ENCODE assay signal across 24 cellular contexts in the genomic region with DNA sequence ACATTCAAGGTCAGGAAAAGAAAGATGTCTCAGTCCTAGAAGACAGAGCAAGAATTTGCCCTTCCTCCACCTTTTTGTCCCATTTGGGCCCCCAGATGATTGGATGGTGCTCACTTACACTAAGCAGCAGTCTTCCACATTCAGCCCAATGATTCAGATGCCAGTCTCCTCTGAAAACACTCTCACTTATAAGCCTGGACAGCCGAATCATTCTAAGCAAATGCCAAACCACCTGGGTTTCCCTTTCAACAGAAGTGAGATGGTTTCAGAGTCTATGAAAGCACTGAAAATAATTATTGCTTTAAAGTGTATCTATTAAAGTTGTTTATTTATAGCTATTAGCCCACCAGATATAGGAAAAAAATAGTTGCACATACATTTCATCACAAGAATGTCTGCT.
DNase-seq lines count a peak whose midpoint lies in the region; ATAC-seq, FAIRE-seq and TF ChIP-seq lines count a peak whose summit lies in the region.
"Had no signal": no experiment of that assay in that cellular context is flagged by ENCODE, and none has a peak within 500 bp of the region (broad histone marks: within the 10 kb centered on the region; RNA-seq: fewer than 3 reads in every experiment).

No MANE protein-coding gene starts in this region.

- no peak overlapping the region for H3K4me3 ChIP-seq in neuronal stem cell (ENCODE audit: low read length in 2 of 2)
- H3K4me3 ChIP-seq in pancreas = no peak overlapping the region
- no peak overlapping the region for H3K4me3 ChIP-seq in testis
- H3K4me3 ChIP-seq: BLaER1 treated with 17β-estradiol and CSF1 and Interleukin-3, amounts not matched to agents 10 nM and 100 nM; GM23248 had no signal

- FAIRE-seq in pancreas (lab: Jason Lieb, UNC) = no peak
- FAIRE-seq: GM19239, HepG2 had no signal

- no peaks in the 10 kb centered on the region for H3K79me1 ChIP-seq in neuronal stem cell (ENCODE audit: low read depth, low read length)

- H3K9me3 ChIP-seq in neuronal stem cell (replicated peaks in 1 of 2; ENCODE audit: control insufficient read depth in 2 of 2, insufficient read depth in 1 of 2, low read depth in 1 of 2, low read length in 2 of 2) (no peaks in the 10 kb centered on the region), pancreas (no peaks in the 10 kb centered on the region), testis (no peaks in the 10 kb centered on the region)
- H3K9me3 ChIP-seq: BLaER1 treated with 17β-estradiol and CSF1 and Interleukin-3, amounts not matched to agents 10 nM and 100 nM had no signal

- H3K18ac ChIP-seq in neuronal stem cell (ENCODE audit: low read length) = no peak overlapping the region

- peaks cover 9 to 13% of the 10 kb centered on the region in 2 donors for H3K9me3 Mint-ChIP-seq in natural killer cell

- no CpG with 5 or more reads among the region's 1 CpG for WGBS in neuronal stem cell (ENCODE audit: extremely low coverage in 2 of 2, insufficient read length in 2 of 2, insufficient replicate concordance in 1 of 2), 2 donors
- WGBS in pancreas, 2 donors = 73 to 90% methylated on average over 1 of the region's 1 CpG
- WGBS in testis, 2 donors = 54 to 67% methylated on average over 1 of the region's 1 CpG

- H3K27me3 Mint-ChIP-seq in natural killer cell (ENCODE audit: low read depth in 2 of 2) = no peaks in the 10 kb centered on the region
- H3K27me3 Mint-ChIP-seq: B cell; CD4-positive, CD25-positive, alpha-beta regulatory T cell; CD8-positive, alpha-beta memory T cell; IgD-negative memory B cell had no signal

- no peak overlapping the region for H3K4me3 Mint-ChIP-seq in natural killer cell
- H3K4me3 Mint-ChIP-seq: B cell; CD4-positive, CD25-positive, alpha-beta regulatory T cell; CD8-positive, alpha-beta memory T cell; HFFc6; IgD-negative memory B cell had no signal

- TF ChIP-seq CTCF in C4-2B (conservative IDR thresholded peaks at IDR 0.05) = no peak
- no peak for TF ChIP-seq CTCF in VCaP (conservative IDR thresholded peaks at IDR 0.05)
- TF ChIP-seq CTCF in pancreas (IDR thresholded peaks at IDR 0.05) = no peak
- TF ChIP-seq CTCF in natural killer cell (IDR thresholded peaks at IDR 0.05) = no peak
- no peak for TF ChIP-seq CTCF in testis (IDR thresholded peaks at IDR 0.05)

- H2BK12ac ChIP-seq in neuronal stem cell (ENCODE audit: low read length) = no peak overlapping the region

- no peak overlapping the region for H2BK120ac ChIP-seq in neuronal stem cell (ENCODE audit: low read depth, low read length)

- H4K91ac ChIP-seq in neuronal stem cell (ENCODE audit: low read depth, low read length, poor library complexity) = no peak overlapping the region

- no peak overlapping the region for H2AK5ac ChIP-seq in neuronal stem cell (ENCODE audit: low read depth, low read length)

- H3K4me1 Mint-ChIP-seq in natural killer cell = no peaks in the 10 kb centered on the region
- H3K4me1 Mint-ChIP-seq: B cell; CD4-positive, CD25-positive, alpha-beta regulatory T cell; CD8-positive, alpha-beta memory T cell; IgD-negative memory B cell had no signal

- H3K27ac ChIP-seq in C4-2B (peak overlapping the region; percentile 51; the same call in 1 of the 2 replicates), VCaP (peak overlapping the region; percentile 84), neuronal stem cell (replicated peaks; ENCODE audit: low read length) (no peak overlapping the region), pancreas (no peak overlapping the region), testis (no peak overlapping the region)
- H3K27ac ChIP-seq: BLaER1 treated with 17β-estradiol and CSF1 and Interleukin-3, amounts not matched to agents 10 nM and 100 nM; GM23248 had no signal

- H3K4me1 ChIP-seq in neuronal stem cell (ENCODE audit: control insufficient read depth in 2 of 2, insufficient read depth in 1 of 2, low read depth in 1 of 2, low read length in 2 of 2) = no peaks in the 10 kb centered on the region
- H3K4me1 ChIP-seq in pancreas = no peaks in the 10 kb centered on the region
- no peaks in the 10 kb centered on the region for H3K4me1 ChIP-seq in testis

- H3K36me3 ChIP-seq in neuronal stem cell (replicated peaks in 1 of 2; ENCODE audit: control insufficient read depth in 2 of 2, insufficient read depth in 2 of 2, low read length in 2 of 2) (no peaks in the 10 kb centered on the region), pancreas (no peaks in the 10 kb centered on the region), testis (ENCODE audit: low read depth, missing control alignments) (no peaks in the 10 kb centered on the region)
- H3K36me3 ChIP-seq: BLaER1 treated with 17β-estradiol and CSF1 and Interleukin-3, amounts not matched to agents 10 nM and 100 nM had no signal

- intact Hi-C loops in pancreas (cut with DNase I) (no loop called here), natural killer cell (cut with micrococcal nuclease) (no loop called here), testis (cut with DNase I; ENCODE audit: low total_unique reads) (no loop called here)

- ATAC-seq in HG02610 (IDR thresholded peaks at IDR 0.05; ENCODE audit: unreplicated experiment) = peak; percentile 42
- no peak for ATAC-seq in pancreas
- no peak for ATAC-seq in natural killer cell
- ATAC-seq: HCT116, HepG2 had no signal

- no peak overlapping the region for H3K9ac ChIP-seq in neuronal stem cell (ENCODE audit: low read depth, low read length, poor library complexity)
- H3K9ac ChIP-seq: BLaER1 treated with 17β-estradiol and CSF1 and Interleukin-3, amounts not matched to agents 10 nM and 100 nM; GM23248 had no signal

- no peak overlapping the region for H3K23ac ChIP-seq in neuronal stem cell (ENCODE audit: low read depth, low read length, poor library complexity)

- peaks cover 7% of the 10 kb centered on the region for H3K36me3 Mint-ChIP-seq in natural killer cell
- H3K36me3 Mint-ChIP-seq: CD4-positive, CD25-positive, alpha-beta regulatory T cell; IgD-negative memory B cell had no signal

- no peak overlapping the region for H2BK15ac ChIP-seq in neuronal stem cell (ENCODE audit: low read length)

- H2BK5ac ChIP-seq in neuronal stem cell (ENCODE audit: low read length) = no peak overlapping the region

- TF ChIP-seq POLR2A in testis (IDR thresholded peaks at IDR 0.05) = no peak

- DNase-seq in neuronal stem cell (ENCODE audit: low spot score) (no peak), pancreas (no peak), natural killer cell (no peak), testis (no peak)
- DNase-seq: 8988T; CD4-positive, CD25-positive, alpha-beta regulatory T cell; CD8-positive, alpha-beta memory T cell; COR-L47; DMS 273 treated with DMSO at 0.1 percent for 48 hours; DMS79; GF-D8; GM23248; H7; HFFc6; KBM-7 had no signal

- peak overlapping the region; percentile 4 for H2AFZ ChIP-seq in neuronal stem cell (ENCODE audit: low read length)
- H2AFZ ChIP-seq: GM23248 had no signal

- no peak overlapping the region for H3K4ac ChIP-seq in neuronal stem cell (ENCODE audit: low read length)

- H3K27ac Mint-ChIP-seq in natural killer cell = no peak overlapping the region
- H3K27ac Mint-ChIP-seq: B cell; CD4-positive, CD25-positive, alpha-beta regulatory T cell; CD8-positive, alpha-beta memory T cell; HFFc6; IgD-negative memory B cell had no signal

- H4K8ac ChIP-seq in neuronal stem cell (ENCODE audit: low read depth, low read length) = no peak overlapping the region

- no peaks in the 10 kb centered on the region for H3K27me3 ChIP-seq in neuronal stem cell (ENCODE audit: control insufficient read depth in 3 of 3, insufficient read depth in 3 of 3, low read depth in 1 of 3, low read length in 3 of 3)
- no peaks in the 10 kb centered on the region for H3K27me3 ChIP-seq in pancreas
- no peaks in the 10 kb centered on the region for H3K27me3 ChIP-seq in testis
- H3K27me3 ChIP-seq: BLaER1 treated with 17β-estradiol and CSF1 and Interleukin-3, amounts not matched to agents 10 nM and 100 nM had no signal

- no peak overlapping the region for H3K14ac ChIP-seq in neuronal stem cell (ENCODE audit: low read length)

- H3K4me2 ChIP-seq in neuronal stem cell (ENCODE audit: insufficient read depth, low read length, poor library complexity, severe bottlenecking) = no peak overlapping the region
- H3K4me2 ChIP-seq: BLaER1 treated with 17β-estradiol and CSF1 and Interleukin-3, amounts not matched to agents 10 nM and 100 nM had no signal

Comparison
In these comparisons a context has a peak if more than half of its experiments do, and no peak if none do; other contexts are left out.
1. H3K27ac ChIP-seq: peak in C4-2B (single experiment) and VCaP (single experiment); none in neuronal stem cell (single experiment), pancreas (0 of 4) and testis (0 of 2).